Comparison of ENCODE assay signal across 8 cellular contexts in the genomic region with DNA sequence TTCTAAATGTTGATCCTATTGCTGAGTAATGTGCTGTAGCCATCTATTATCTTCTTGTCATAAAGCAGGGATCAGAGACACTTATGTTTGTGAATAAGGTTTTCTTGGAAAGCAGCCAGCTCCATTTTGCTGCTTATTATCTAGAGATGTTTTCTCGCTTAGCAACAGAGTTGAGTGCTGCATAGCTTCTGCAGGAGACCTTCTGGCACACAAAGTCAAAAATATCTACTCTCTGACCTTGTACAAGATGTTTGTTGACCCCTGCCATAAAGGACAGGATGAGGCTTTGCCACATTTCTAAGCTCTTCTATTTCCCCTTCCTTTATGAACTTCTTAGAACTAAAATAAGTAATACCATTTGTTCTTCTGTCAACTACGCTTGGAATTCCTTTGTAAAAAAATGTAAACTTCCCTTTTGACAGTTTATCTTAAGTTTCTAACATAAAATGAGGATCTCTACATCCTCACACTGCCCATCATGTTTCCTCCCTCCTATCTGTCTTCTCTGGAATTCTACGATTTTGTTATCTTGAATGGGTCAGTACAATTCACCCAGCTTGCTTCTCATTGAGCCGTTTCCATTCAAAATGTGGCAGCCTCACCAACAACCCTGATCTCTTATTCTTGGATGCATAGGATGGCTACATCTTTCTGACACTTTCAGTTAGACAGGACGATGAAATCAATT.
DNase-seq lines count a peak whose midpoint lies in the region; ATAC-seq and TF ChIP-seq lines count a peak whose summit lies in the region.

No MANE protein-coding gene starts in this region.

- in situ Hi-C loops in G401 (cut with HindIII; ENCODE audit: low sequenced_read_pairs) = no loop called here

- no peaks in the 10 kb centered on the region for H4K20me1 ChIP-seq in neural cell (ENCODE audit: insufficient read depth)

- H3K9me2 ChIP-seq in neural cell (ENCODE audit: insufficient read depth, low read length) = no peaks in the 10 kb centered on the region

- ATAC-seq in GM18517 (IDR thresholded peaks at IDR 0.05; ENCODE audit: unreplicated experiment) = no peak

- TF ChIP-seq CTCF in HFF-Myc (IDR thresholded peaks at IDR 0.05; ENCODE audit: low read depth, low read length, missing control alignments) (no peak), neural cell (IDR thresholded peaks at IDR 0.05; ENCODE audit: poor library complexity, severe bottlenecking) (no peak)

- H3K27ac ChIP-seq in neural cell (ENCODE audit: low read length) = peak overlapping the region; percentile 33

- H3K4me3 ChIP-seq in HFF-Myc (replicated peaks; ENCODE audit: low read depth, low read length) = no peak overlapping the region
- no peak overlapping the region for H3K4me3 ChIP-seq in neural cell (ENCODE audit: low read length)

- no peak overlapping the region for H2AFZ ChIP-seq in neural cell (ENCODE audit: low read depth, low read length)

- no peaks in the 10 kb centered on the region for H3K79me2 ChIP-seq in neural cell (replicated peaks; ENCODE audit: insufficient read depth, low read length)

- H3K9me3 ChIP-seq in neural cell (ENCODE audit: low read length) = no peaks in the 10 kb centered on the region

- no peaks in the 10 kb centered on the region for H3K36me3 ChIP-seq in neural cell (ENCODE audit: insufficient read depth, low read length)

- H3K27me3 ChIP-seq in neural cell (ENCODE audit: insufficient read depth, low read depth, low read length) = no peaks in the 10 kb centered on the region

- no peak overlapping the region for H3K9ac ChIP-seq in neural cell (ENCODE audit: low read length)

- TF ChIP-seq RAD21 in neural cell (conservative IDR thresholded peaks at IDR 0.05) = no peak

- no peak for TF ChIP-seq EP300 in neural cell (conservative IDR thresholded peaks at IDR 0.05; ENCODE audit: poor library complexity, severe bottlenecking)

- H3F3A ChIP-seq in neural cell (ENCODE audit: insufficient read depth, low read length, poor library complexity, severe bottlenecking) = no peaks in the 10 kb centered on the region

- peak; percentile 56 for DNase-seq in HFF-Myc (ENCODE audit: extremely low read depth, low read depth)
- DNase-seq in NCI-H446 treated with DMSO at 0.1 percent for 48 hours (lab: John Stamatoyannopoulos, UW) = peak; percentile 1
- DNase-seq in dermis microvascular lymphatic vessel endothelial cell (ENCODE audit: low read depth in 2 of 2) = peak; percentile 98 to 100
- no peak for DNase-seq in activated effector memory CD4-positive, alpha-beta T cell treated with Interleukin-2 at 50 U/mL for 16 hours
- no peak for DNase-seq in G401 (ENCODE audit: low spot score)
- DNase-seq in occipital lobe (lab: John Stamatoyannopoulos, UW) = no peak

- no peak overlapping the region for H3K4me2 ChIP-seq in neural cell (ENCODE audit: low read length)

TF ChIP-seq in neural cell, 6 proteins besides CTCF, POLR2A, EP300 and RAD21:
- no peak for TF ChIP-seq TAF1 (IDR thresholded peaks at IDR 0.05; ENCODE audit: low read depth)
- no peak for TF ChIP-seq POLR2AphosphoS5 (IDR thresholded peaks at IDR 0.05)
- TF ChIP-seq EZH2 (IDR thresholded peaks at IDR 0.05; ENCODE audit: borderline replicate concordance, insufficient read depth, low read length, poor library complexity, severe bottlenecking) = no peak
- no peak for TF ChIP-seq MXI1 (conservative IDR thresholded peaks at IDR 0.05; ENCODE audit: poor library complexity, severe bottlenecking)
- TF ChIP-seq SMC3 (conservative IDR thresholded peaks at IDR 0.05; ENCODE audit: poor library complexity) = no peak
- TF ChIP-seq REST (IDR thresholded peaks at IDR 0.05; ENCODE audit: borderline replicate concordance) = no peak

Comparison
In these comparisons a context has a peak if more than half of its experiments do, and no peak if none do; other contexts are left out.
1. DNase-seq: peak in HFF-Myc (single experiment), NCI-H446 treated with DMSO at 0.1 percent for 48 hours (single experiment) and dermis microvascular lymphatic vessel endothelial cell (2 of 2); none in activated effector memory CD4-positive, alpha-beta T cell treated with Interleukin-2 at 50 U/mL for 16 hours (single experiment), G401 (single experiment) and occipital lobe (single experiment).